Comparison of ENCODE assay signal across 12 cellular contexts in the genomic region with DNA sequence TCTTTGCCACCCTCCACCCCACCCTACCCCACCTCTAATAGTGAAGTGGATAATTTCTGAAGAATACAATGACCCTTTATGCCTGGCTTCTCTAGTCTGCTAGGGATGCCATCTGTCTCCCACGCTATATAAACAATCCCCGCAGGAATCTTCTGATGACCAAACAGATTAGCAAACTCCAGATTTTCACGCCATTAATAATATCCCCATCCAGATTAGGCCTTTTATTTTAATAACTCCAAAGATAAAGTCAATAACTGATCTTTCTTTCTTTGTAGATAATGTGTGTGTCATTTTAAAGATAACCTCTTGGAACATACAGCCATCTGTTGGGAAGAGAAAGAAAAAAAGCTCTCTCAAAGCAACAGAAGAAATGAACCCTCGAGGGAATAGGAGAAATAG. TPM values are rescaled to one million over a fixed set of nuclear protein-coding genes. Genes with fewer than 3 reads are reported as not detected.
DNase-seq lines count a peak whose midpoint lies in the region; ATAC-seq and TF ChIP-seq lines count a peak whose summit lies in the region.
"Had no signal": no experiment of that assay in that cellular context is flagged by ENCODE, and none has a peak within 500 bp of the region (broad histone marks: within the 10 kb centered on the region; RNA-seq: fewer than 3 reads in every experiment).

No MANE protein-coding gene starts in this region.

- H3K27ac Mint-ChIP-seq in T-helper 1 cell treated with Interleukin-12 subunit alpha and Interleukin-12 subunit beta and Interleukin-4 antibody, amounts not matched to agents 30 μg/mL and 1 μg/mL, for 36 hours = no peak overlapping the region
- no peak overlapping the region for H3K27ac Mint-ChIP-seq in neural crest cell (ENCODE audit: unreplicated experiment)

- peaks cover 6% of the 10 kb centered on the region for H3K4me1 Mint-ChIP-seq in T-helper 1 cell treated with Interleukin-12 subunit alpha and Interleukin-12 subunit beta and Interleukin-4 antibody, amounts not matched to agents 30 μg/mL and 1 μg/mL, for 36 hours (ENCODE audit: low read depth)
- H3K4me1 Mint-ChIP-seq in neural crest cell = peaks cover 48% of the 10 kb centered on the region

- ATAC-seq in GM21825 (IDR thresholded peaks at IDR 0.05; ENCODE audit: unreplicated experiment) (no peak), GM18870 (IDR thresholded peaks at IDR 0.05; ENCODE audit: unreplicated experiment) (no peak), HG03439 (IDR thresholded peaks at IDR 0.05; ENCODE audit: unreplicated experiment) (no peak)
- ATAC-seq: activated CD4-positive, CD25-positive, alpha-beta regulatory T cell treated with anti-CD3 and anti-CD28 coated beads, Interleukin-2, amount 50 U/mL, for 24 hours had no signal

- no peak for TF ChIP-seq CTCF in neural crest cell (conservative IDR thresholded peaks at IDR 0.05)

- peaks cover 4% of the 10 kb centered on the region for H3K9me3 Mint-ChIP-seq in T-helper 1 cell treated with Interleukin-12 subunit alpha and Interleukin-12 subunit beta and Interleukin-4 antibody, amounts not matched to agents 30 μg/mL and 1 μg/mL, for 36 hours
- no peaks in the 10 kb centered on the region for H3K9me3 Mint-ChIP-seq in neural crest cell

- H3K27ac ChIP-seq in angular gyrus (ENCODE audit: low read depth, low read length) = peak overlapping the region; percentile 86
- H3K27ac ChIP-seq: lower lobe of right lung, PC-9 had no signal

- peaks cover 1% of the 10 kb centered on the region for H3K36me3 Mint-ChIP-seq in T-helper 1 cell treated with Interleukin-12 subunit alpha and Interleukin-12 subunit beta and Interleukin-4 antibody, amounts not matched to agents 30 μg/mL and 1 μg/mL, for 36 hours (ENCODE audit: low read depth)
- H3K36me3 Mint-ChIP-seq in neural crest cell (ENCODE audit: low read depth) = no peaks in the 10 kb centered on the region

- peak overlapping the region; percentile 12 for H3K4me3 Mint-ChIP-seq in T-helper 1 cell treated with Interleukin-12 subunit alpha and Interleukin-12 subunit beta and Interleukin-4 antibody, amounts not matched to agents 30 μg/mL and 1 μg/mL, for 36 hours
- peak overlapping the region; percentile 94 for H3K4me3 Mint-ChIP-seq in neural crest cell

- H3K27me3 Mint-ChIP-seq in T-helper 1 cell treated with Interleukin-12 subunit alpha and Interleukin-12 subunit beta and Interleukin-4 antibody, amounts not matched to agents 30 μg/mL and 1 μg/mL, for 36 hours (ENCODE audit: low read depth) = peaks cover 80% of the 10 kb centered on the region
- peaks cover 7% of the 10 kb centered on the region for H3K27me3 Mint-ChIP-seq in neural crest cell (ENCODE audit: low read depth)

- DNase-seq in T-helper 1 cell (no peak), NCI-H1694 (lab: John Stamatoyannopoulos, UW) (peak; percentile 9), neural crest cell (ENCODE audit: low read depth, low spot score) (no peak)
- DNase-seq: lower lobe of right lung; PC-9; stimulated activated naive CD4-positive, alpha-beta T cell had no signal

RNA-seq across cellular contexts. Expression of a gene that starts 1.7 kb away (rescaled TPM):
- 11.7 and 13.0 TPM in 2 replicates for total RNA-seq in neural crest cell

RNA-seq across cellular contexts. Expression of a gene that starts 47.9 kb away (rescaled TPM):
- 29.0 and 31.8 TPM in 2 replicates for total RNA-seq in neural crest cell
